Comparison of ENCODE assay signal across 27 cellular contexts in the genomic region with DNA sequence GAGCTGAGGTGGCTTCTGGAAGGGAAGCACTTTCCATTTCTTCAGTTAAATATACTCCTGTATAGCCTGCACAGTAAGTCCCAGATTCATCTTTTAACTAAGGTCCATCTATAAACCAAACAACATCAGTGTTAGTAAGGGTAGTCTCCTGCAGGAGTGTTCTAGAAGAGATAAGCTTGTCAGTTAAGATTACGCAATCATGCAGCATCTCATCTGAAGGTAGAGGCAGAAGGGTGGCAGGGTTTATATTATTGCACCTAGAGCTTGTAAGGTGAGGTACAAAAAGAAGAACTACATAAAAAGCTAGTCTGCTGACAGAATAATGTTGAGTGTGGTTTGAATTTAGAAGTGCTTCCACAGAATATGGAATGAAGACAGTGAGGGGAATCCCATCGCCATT.
"Had no signal": no experiment of that assay in that cellular context is flagged by ENCODE, and none has a peak within 500 bp of the region (broad histone marks: within the 10 kb centered on the region; RNA-seq: fewer than 3 reads in every experiment).

No MANE protein-coding gene starts in this region.

- H3K4me2 ChIP-seq: neural progenitor cell had no signal

- H3K9me3 Mint-ChIP-seq: natural killer cell; neural progenitor cell; stimulated activated effector memory CD8-positive, alpha-beta T cell treated with anti-CD3 and anti-CD28 coated beads, Interleukin-12 subunit alpha, Interleukin-12 subunit beta, amount 100 ng/mL, for 72 hours; stimulated activated naive CD8-positive, alpha-beta T cell treated with anti-CD3 and anti-CD28 coated beads, Interleukin-15, Interleukin-2, amounts not matched to agents 100 ng/mL and 50 ng/mL, for 24 hours had no signal

- H3K9ac ChIP-seq: neural progenitor cell, parathyroid adenoma had no signal

- DNase-seq: natural killer cell; occipital lobe; ovary; posterior cingulate gyrus; psoas muscle; right cardiac atrium; sigmoid colon; small intestine; stimulated activated CD4-positive, alpha-beta T cell treated with anti-CD3 and anti-CD28 coated beads, Interleukin-15, amount 100 ng/mL, for 24 hours; stimulated activated CD4-positive, alpha-beta T cell treated with anti-CD3 and anti-CD28 coated beads, Interleukin-2, amount 100 ng/mL, for 24 hours; stimulated activated CD4-positive, alpha-beta T cell treated with anti-CD3 and anti-CD28 coated beads, Interleukin-2, amount 100 ng/mL, for 48 hours; stimulated activated CD4-positive, alpha-beta T cell treated with anti-CD3 and anti-CD28 coated beads, Interleukin-4, amount 100 ng/mL, for 24 hours; stimulated activated naive B cell treated with anti-CD40 and anti-IgM and Interleukin-4, amounts not matched to agents 10 μg/mL and 1 μg/mL and 100 μg/mL, for 72 hours; stimulated activated naive CD4-positive, alpha-beta T cell treated with Interleukin-2 at 50 U/mL for 16 hours; stomach; thyroid gland; upper lobe of left lung had no signal

- H3K27me3 Mint-ChIP-seq: progenitor cell of endocrine pancreas; stimulated activated naive B cell treated with anti-CD40 and anti-IgM and Interleukin-4, amounts not matched to agents 10 μg/mL and 1 μg/mL and 100 μg/mL, for 72 hours; stimulated activated naive CD8-positive, alpha-beta T cell treated with anti-CD3 and anti-CD28 coated beads, Interleukin-15, Interleukin-2, amounts not matched to agents 100 ng/mL and 50 ng/mL, for 24 hours had no signal

- H3K27ac Mint-ChIP-seq: natural killer cell; nephron; neural progenitor cell; progenitor cell of endocrine pancreas; stimulated activated effector memory CD8-positive, alpha-beta T cell treated with anti-CD3 and anti-CD28 coated beads, Interleukin-12 subunit alpha, Interleukin-12 subunit beta, amount 100 ng/mL, for 72 hours; stimulated activated naive B cell treated with anti-CD40 and anti-IgM and Interleukin-4, amounts not matched to agents 10 μg/mL and 1 μg/mL and 100 μg/mL, for 72 hours; stimulated activated naive CD8-positive, alpha-beta T cell treated with anti-CD3 and anti-CD28 coated beads, Interleukin-15, Interleukin-2, amounts not matched to agents 100 ng/mL and 50 ng/mL, for 24 hours had no signal

- H3K36me3 ChIP-seq: neural progenitor cell, ovary, sigmoid colon, stomach, thoracic aorta, thyroid gland, tibial nerve, upper lobe of left lung, vagina had no signal

- FAIRE-seq: small intestine, urothelium cell line had no signal

- H3K4me3 Mint-ChIP-seq: natural killer cell; nephron; neural progenitor cell; stimulated activated effector memory CD8-positive, alpha-beta T cell treated with anti-CD3 and anti-CD28 coated beads, Interleukin-12 subunit alpha, Interleukin-12 subunit beta, amount 100 ng/mL, for 72 hours; stimulated activated naive B cell treated with anti-CD40 and anti-IgM and Interleukin-4, amounts not matched to agents 10 μg/mL and 1 μg/mL and 100 μg/mL, for 72 hours; stimulated activated naive CD8-positive, alpha-beta T cell treated with anti-CD3 and anti-CD28 coated beads, Interleukin-15, Interleukin-2, amounts not matched to agents 100 ng/mL and 50 ng/mL, for 24 hours had no signal

- H3K36me3 Mint-ChIP-seq: natural killer cell; neural progenitor cell; stimulated activated effector memory CD8-positive, alpha-beta T cell treated with anti-CD3 and anti-CD28 coated beads, Interleukin-12 subunit alpha, Interleukin-12 subunit beta, amount 100 ng/mL, for 72 hours had no signal

- H3K4me1 Mint-ChIP-seq: natural killer cell; nephron; neural progenitor cell; stimulated activated effector memory CD8-positive, alpha-beta T cell treated with anti-CD3 and anti-CD28 coated beads, Interleukin-12 subunit alpha, Interleukin-12 subunit beta, amount 100 ng/mL, for 72 hours; stimulated activated naive B cell treated with anti-CD40 and anti-IgM and Interleukin-4, amounts not matched to agents 10 μg/mL and 1 μg/mL and 100 μg/mL, for 72 hours had no signal

- H3K79me2 ChIP-seq: parathyroid adenoma had no signal

- H3K27me3 ChIP-seq: neural progenitor cell, ovary, sigmoid colon, stomach, thyroid gland, upper lobe of left lung, vagina had no signal

- H3K27ac ChIP-seq: neural progenitor cell, ovary, parathyroid adenoma, psoas muscle, sigmoid colon, stomach, thoracic aorta, thyroid gland, tibial nerve, upper lobe of left lung, vagina had no signal

- ATAC-seq: natural killer cell; psoas muscle; right cardiac atrium; stimulated activated effector memory CD8-positive, alpha-beta T cell treated with anti-CD3 and anti-CD28 coated beads, Interleukin-12 subunit alpha, Interleukin-12 subunit beta, amount 100 ng/mL, for 72 hours; stimulated activated naive B cell treated with anti-CD40 and anti-IgM and Interleukin-4, amounts not matched to agents 10 μg/mL and 1 μg/mL and 100 μg/mL, for 72 hours had no signal

- H3K4me1 ChIP-seq: neural progenitor cell, parathyroid adenoma, psoas muscle, sigmoid colon, stomach, thyroid gland, tibial nerve, upper lobe of left lung, vagina had no signal

- H3K4me3 ChIP-seq: neural progenitor cell, ovary, psoas muscle, sigmoid colon, stomach, thoracic aorta, thyroid gland, tibial nerve, upper lobe of left lung, vagina had no signal

- H2AFZ ChIP-seq: neural progenitor cell, parathyroid adenoma had no signal

- H3K9me3 ChIP-seq: ovary, sigmoid colon, stomach, thoracic aorta, thyroid gland, tibial nerve, upper lobe of left lung, vagina had no signal
